Comparison of ENCODE assay signal across 22 cellular contexts in genomic region chr5:50888754-50889153, GRCh38.
"Had no signal": no experiment of that assay in that cellular context is flagged by ENCODE, and none has a peak within 500 bp of the region (broad histone marks: within the 10 kb centered on the region; RNA-seq: fewer than 3 reads in every experiment).

No MANE protein-coding gene starts in this region.

- H3K79me2 ChIP-seq: hepatocyte had no signal

- DNase-seq: dermis blood vessel endothelial cell; effector memory CD4-positive, alpha-beta T cell; erythroblast; esophagus squamous epithelium; gastrocnemius medialis; head of caudate nucleus; kidney; natural killer cell; occipital lobe; pancreas; right lobe of liver; small intestine; stimulated activated CD4-positive, alpha-beta T cell treated with anti-CD3 and anti-CD28 coated beads, Interleukin-12 subunit alpha, Interleukin-12 subunit beta, amount 100 ng/mL, for 4 hours; stimulated activated CD4-positive, alpha-beta T cell treated with anti-CD3 and anti-CD28 coated beads, Interleukin-1b, Interleukin-23, amount 100 ng/mL, for 48 hours; stimulated activated CD4-positive, alpha-beta T cell treated with anti-CD3 and anti-CD28 coated beads, Interleukin-4, amount 100 ng/mL, for 1 hour; stimulated activated naive CD8-positive, alpha-beta T cell treated with anti-CD3 and anti-CD28 coated beads, Interleukin-15, Interleukin-2, amounts not matched to agents 100 U/mL and 50 U/mL, for 24 hours; upper lobe of left lung had no signal

- H3K4me2 ChIP-seq: hepatocyte had no signal

- H3K27me3 ChIP-seq: esophagus squamous epithelium, gastrocnemius medialis, hepatocyte, pancreas, right lobe of liver, tibial nerve, upper lobe of left lung had no signal

- H3K9me3 ChIP-seq: esophagus squamous epithelium, gastrocnemius medialis, pancreas, right lobe of liver, thoracic aorta, tibial nerve, upper lobe of left lung had no signal

- H3K27ac ChIP-seq: coronary artery, esophagus squamous epithelium, gastrocnemius medialis, hepatocyte, pancreas, right lobe of liver, thoracic aorta, tibial nerve, upper lobe of left lung had no signal

- H3K4me1 ChIP-seq: esophagus squamous epithelium, gastrocnemius medialis, pancreas, right lobe of liver, tibial nerve, upper lobe of left lung had no signal

- H3K4me3 ChIP-seq: coronary artery, esophagus squamous epithelium, gastrocnemius medialis, hepatocyte, lung, pancreas, right lobe of liver, thoracic aorta, tibial nerve, upper lobe of left lung had no signal

- H2AFZ ChIP-seq: hepatocyte had no signal

- H3K36me3 ChIP-seq: esophagus squamous epithelium, gastrocnemius medialis, pancreas, right lobe of liver, thoracic aorta, tibial nerve, upper lobe of left lung had no signal
